Comparison of ENCODE assay signal across 9 cellular contexts in the genomic region with DNA sequence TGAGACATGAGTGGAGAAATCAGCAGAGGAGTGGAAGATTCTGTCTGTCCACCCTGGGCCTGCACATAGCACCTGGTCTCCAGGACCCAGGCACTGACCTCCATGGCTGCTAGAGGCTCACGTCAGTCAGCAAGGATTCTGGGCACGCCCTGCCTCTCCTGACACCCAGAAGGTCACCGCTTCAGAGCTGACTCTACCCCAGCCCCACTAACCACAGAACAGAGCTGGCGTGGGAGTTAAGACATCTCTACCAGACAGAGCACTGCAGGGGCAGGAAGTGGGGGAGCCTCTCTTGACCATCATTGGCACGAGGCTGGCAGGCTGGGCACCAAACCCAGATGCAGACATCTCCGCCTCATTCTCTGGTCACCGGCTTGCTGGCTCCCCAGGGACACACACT. TPM values are rescaled to one million over a fixed set of nuclear protein-coding genes. Genes with fewer than 3 reads are reported as not detected.
DNase-seq lines count a peak whose midpoint lies in the region; ATAC-seq and TF ChIP-seq lines count a peak whose summit lies in the region.
"Had no signal": no experiment of that assay in that cellular context is flagged by ENCODE, and none has a peak within 500 bp of the region (broad histone marks: within the 10 kb centered on the region; RNA-seq: fewer than 3 reads in every experiment).

No MANE protein-coding gene starts in this region.

- peaks cover 60% of the 10 kb centered on the region for H3K4me1 ChIP-seq in BLaER1
- no peaks in the 10 kb centered on the region for H3K4me1 ChIP-seq in foreskin keratinocyte

- H3K4me2 ChIP-seq in BLaER1 = peak overlapping the region; percentile 91

- peaks cover 23% of the 10 kb centered on the region for H3K27me3 Mint-ChIP-seq in progenitor cell of endocrine pancreas

- H3K4me3 ChIP-seq in BLaER1 (no peak overlapping the region), fibroblast of villous mesenchyme (ENCODE audit: low read depth, low read length) (peak overlapping the region; percentile 9)

- DNase-seq in RPMI7951 (ENCODE audit: low read depth) (peak; percentile 85), fibroblast of villous mesenchyme (ENCODE audit: low read depth) (peak; percentile 48), progenitor cell of endocrine pancreas (ENCODE audit: low spot score, unreplicated experiment) (no peak), foreskin keratinocyte (no peak)
- DNase-seq: GDM1 had no signal

- H3K27me3 ChIP-seq in BLaER1 (no peaks in the 10 kb centered on the region), foreskin keratinocyte (no peaks in the 10 kb centered on the region)

- H3K9ac ChIP-seq in BLaER1 = no peak overlapping the region

- H3K4me3 Mint-ChIP-seq in progenitor cell of endocrine pancreas (ENCODE audit: low read depth) = no peak overlapping the region

- peaks cover 3% of the 10 kb centered on the region for H3K4me1 Mint-ChIP-seq in progenitor cell of endocrine pancreas (ENCODE audit: low read depth)

- TF ChIP-seq CTCF in fibroblast of villous mesenchyme (IDR thresholded peaks at IDR 0.05; ENCODE audit: insufficient read depth, low read depth, low read length) (no peak), progenitor cell of endocrine pancreas (IDR thresholded peaks at IDR 0.05; ENCODE audit: unreplicated experiment) (no peak), foreskin keratinocyte (conservative IDR thresholded peaks at IDR 0.05) (no peak)

- ATAC-seq in GM18520 (IDR thresholded peaks at IDR 0.05; ENCODE audit: unreplicated experiment) = peak; percentile 28
- no peak for ATAC-seq in foreskin keratinocyte
- ATAC-seq in HG03571 (IDR thresholded peaks at IDR 0.05; ENCODE audit: unreplicated experiment) = no peak
- ATAC-seq in GM18868 (IDR thresholded peaks at IDR 0.05; ENCODE audit: unreplicated experiment) = no peak

- H4K20me1 ChIP-seq in BLaER1 = peaks cover 68% of the 10 kb centered on the region

- H3K9me3 ChIP-seq in BLaER1 = no peaks in the 10 kb centered on the region

- no peak overlapping the region for H3K27ac ChIP-seq in BLaER1
- no peak overlapping the region for H3K27ac ChIP-seq in foreskin keratinocyte

- no peak overlapping the region for H3K27ac Mint-ChIP-seq in progenitor cell of endocrine pancreas

- peaks cover 54% of the 10 kb centered on the region for H3K36me3 ChIP-seq in BLaER1

- no peaks in the 10 kb centered on the region for H3K36me3 Mint-ChIP-seq in progenitor cell of endocrine pancreas (ENCODE audit: insufficient read depth)

- H3K9me3 Mint-ChIP-seq in progenitor cell of endocrine pancreas (ENCODE audit: low read depth) = no peaks in the 10 kb centered on the region

RNA-seq across cellular contexts. Expression of a gene that starts 3.0 kb away (rescaled TPM):
- 16.4 and 21.3 TPM in 2 replicates for total RNA-seq in RPMI7951 (2014; rRNA removed; shearing (Covaris generic))
- total RNA-seq in fibroblast of villous mesenchyme = 39.0 and 43.2 TPM in 2 replicates
- total RNA-seq in progenitor cell of endocrine pancreas = 22.6 and 24.6 TPM in 2 replicates
- total RNA-seq in foreskin keratinocyte = 64.9 and 67.0 TPM in 2 replicates
- 51.2 and 55.8 TPM in 2 replicates for polyA plus RNA-seq in foreskin keratinocyte

RNA-seq across cellular contexts. Expression of a gene that starts 54.7 kb away (rescaled TPM):
- total RNA-seq in RPMI7951 (2014; rRNA removed; shearing (Covaris generic)) = 4.2 and 5.6 TPM in 2 replicates
- total RNA-seq in fibroblast of villous mesenchyme = 5.2 TPM in 2 replicates
- 11.3 and 12.3 TPM in 2 replicates for total RNA-seq in progenitor cell of endocrine pancreas
- total RNA-seq in foreskin keratinocyte = 1.8 and 4.1 TPM in 2 replicates
- 0.49 and 0.62 TPM in 2 replicates for polyA plus RNA-seq in foreskin keratinocyte

Comparison
In these comparisons a context has a peak if more than half of its experiments do, and no peak if none do; other contexts are left out.
1. DNase-seq: peak in RPMI7951 (single experiment) and fibroblast of villous mesenchyme (single experiment); none in progenitor cell of endocrine pancreas (single experiment) and foreskin keratinocyte (0 of 2).